17 cellular contexts compared by ENCODE assay signal in genomic region chr13:20430296-20430695, GRCh38.
DNase-seq lines count a peak whose midpoint lies in the region; ATAC-seq and TF ChIP-seq lines count a peak whose summit lies in the region.
"Had no signal": no experiment of that assay in that cellular context is flagged by ENCODE, and none has a peak within 500 bp of the region (broad histone marks: within the 10 kb centered on the region; RNA-seq: fewer than 3 reads in every experiment).

No MANE protein-coding gene starts in this region.

- WGBS in esophagus squamous epithelium, 2 donors: 90 to 93% methylated on average over 4 of the region's 4 CpGs
- WGBS in mesenchymal stem cell: 90% methylated on average over 4 of the region's 4 CpGs
- WGBS in aorta, 2 donors: 92 to 94% methylated on average over 4 of the region's 4 CpGs

- no peak overlapping the region for H3K9ac ChIP-seq in mesenchymal stem cell (ENCODE audit: low read length)

- H3K9me3 ChIP-seq in esophagus squamous epithelium (no peaks in the 10 kb centered on the region), mesenchymal stem cell (ENCODE audit: control insufficient read depth, low read length) (no peaks in the 10 kb centered on the region), aorta (ENCODE audit: control insufficient read depth, low read length) (no peaks in the 10 kb centered on the region)
- H3K9me3 ChIP-seq: HAP-1 had no signal

- no peak overlapping the region for H3K4me2 ChIP-seq in mesenchymal stem cell (ENCODE audit: low read length, poor library complexity, severe bottlenecking)

- H2BK5ac ChIP-seq in mesenchymal stem cell (ENCODE audit: low read depth, low read length, poor library complexity, severe bottlenecking): no peak overlapping the region

- no peak overlapping the region for H4K8ac ChIP-seq in mesenchymal stem cell (ENCODE audit: low read length)

- peak; percentile 27 for DNase-seq in Caki2 (ENCODE audit: low read depth)
- DNase-seq in RWPE1 (ENCODE audit: low spot score): no peak
- no peak for DNase-seq in esophagus squamous epithelium (lab: John Stamatoyannopoulos, UW)
- no peak for DNase-seq in mesenchymal stem cell
- DNase-seq in SK-N-DZ (ENCODE audit: low spot score): no peak
- no peak for DNase-seq in aorta
- no peak for DNase-seq in NCI-H2081 (lab: John Stamatoyannopoulos, UW)
- DNase-seq: Calu3; CD8-positive, alpha-beta memory T cell; HFFc6; Karpas-422; NCI-H1092 treated with DMSO at 0.1 percent for 48 hours; NCI-H1436; NCI-H187; NCI-H774; T-helper 1 cell had no signal

- H2AK5ac ChIP-seq in mesenchymal stem cell (ENCODE audit: low read length, severe bottlenecking): peak overlapping the region; percentile 78

- TF ChIP-seq CTCF in RWPE1 (conservative IDR thresholded peaks at IDR 0.05; ENCODE audit: low read depth) (no peak), esophagus squamous epithelium (IDR thresholded peaks at IDR 0.05) (no peak)

- H4K91ac ChIP-seq in mesenchymal stem cell (ENCODE audit: low read length): no peak overlapping the region

- no peak for TF ChIP-seq POLR2A in esophagus squamous epithelium (IDR thresholded peaks at IDR 0.05)

- H3K27ac ChIP-seq in RWPE1 (peak overlapping the region; percentile 95), esophagus squamous epithelium (peak overlapping the region; percentile 46 to 61 (median 58)), mesenchymal stem cell (ENCODE audit: low read length, poor library complexity, severe bottlenecking) (no peak overlapping the region), aorta (ENCODE audit: low read depth in 1 of 2, low read length in 2 of 2) (no peak overlapping the region)

- no peak overlapping the region for H3K4me3 ChIP-seq in esophagus squamous epithelium
- no peak overlapping the region for H3K4me3 ChIP-seq in mesenchymal stem cell (ENCODE audit: insufficient read depth in 1 of 2, low read depth in 1 of 2, low read length in 2 of 2)
- H3K4me3 ChIP-seq in aorta (ENCODE audit: low read length in 2 of 2): no peak overlapping the region
- H3K4me3 ChIP-seq: HAP-1 had no signal

- no peak overlapping the region for H2BK15ac ChIP-seq in mesenchymal stem cell (ENCODE audit: low read depth, poor library complexity, severe bottlenecking)

- ATAC-seq in aorta (ENCODE audit: low FRiP score): no peak

- POLR2A ChIA-PET in RWPE1 (lab: Yijun Ruan, JAX; ENCODE audit: low non-redundant PET): no interaction called here

- H3K36me3 ChIP-seq in esophagus squamous epithelium (peaks cover 0 to 25% (median 0%) of the 10 kb centered on the region in 3 donors), mesenchymal stem cell (ENCODE audit: control insufficient read depth in 1 of 2, insufficient read depth in 2 of 2, low read depth in 1 of 2, low read length in 2 of 2) (peaks cover 10 to 12% of the 10 kb centered on the region in 2 experiments), aorta (ENCODE audit: control insufficient read depth in 1 of 2, insufficient read depth in 2 of 2, low read length in 1 of 2) (peaks cover 0 to 2% of the 10 kb centered on the region in 2 donors)
- H3K36me3 ChIP-seq: HAP-1 had no signal

- no peak overlapping the region for H3K23ac ChIP-seq in mesenchymal stem cell (ENCODE audit: low read length in 2 of 2)

- H3K27me3 ChIP-seq in esophagus squamous epithelium: no peaks in the 10 kb centered on the region
- no peaks in the 10 kb centered on the region for H3K27me3 ChIP-seq in mesenchymal stem cell (ENCODE audit: control insufficient read depth in 1 of 2, insufficient read depth in 1 of 2, low read length in 2 of 2)
- no peaks in the 10 kb centered on the region for H3K27me3 ChIP-seq in aorta (ENCODE audit: control insufficient read depth in 1 of 2, insufficient read depth in 2 of 2, low read length in 1 of 2)

- H2BK12ac ChIP-seq in mesenchymal stem cell (ENCODE audit: low read length in 2 of 2): no peak overlapping the region

- H3K4me1 ChIP-seq in esophagus squamous epithelium (peaks cover 4 to 61% (median 28%) of the 10 kb centered on the region in 3 donors), mesenchymal stem cell (ENCODE audit: control insufficient read depth, insufficient read depth, low read depth, low read length) (peaks cover 12% of the 10 kb centered on the region), aorta (ENCODE audit: control insufficient read depth in 1 of 2, insufficient read depth in 2 of 2, low read length in 2 of 2) (no peaks in the 10 kb centered on the region)

- in situ Hi-C loops in Caki2 (cut with HindIII; ENCODE audit: low pct_unique_long_range_greater_than_20kb, low sequenced_read_pairs): no loop called here

- H3K4ac ChIP-seq in mesenchymal stem cell (ENCODE audit: low read depth in 1 of 2, low read length in 2 of 2): no peak overlapping the region

- intact Hi-C loops in esophagus squamous epithelium (cut with DNase I): no loop called here
- intact Hi-C loops in aorta (cut with DNase I): no loop called here

- H2BK120ac ChIP-seq in mesenchymal stem cell (ENCODE audit: low read depth, low read length): no peak overlapping the region

- CTCF ChIA-PET in RWPE1 (lab: Yijun Ruan, JAX): no interaction called here

- H3K18ac ChIP-seq in mesenchymal stem cell (ENCODE audit: low read depth in 1 of 2, low read length in 2 of 2): no peak overlapping the region

- H3K79me1 ChIP-seq in mesenchymal stem cell (replicated peaks; ENCODE audit: low read length, poor library complexity, severe bottlenecking): no peaks in the 10 kb centered on the region

- H3K14ac ChIP-seq in mesenchymal stem cell (ENCODE audit: low read length in 2 of 2): no peak overlapping the region

- no peak overlapping the region for H2AFZ ChIP-seq in mesenchymal stem cell (ENCODE audit: low read depth, low read length)

Comparison
In these comparisons a context has a peak if more than half of its experiments do, and no peak if none do; other contexts are left out.
1. H3K27ac ChIP-seq: peak in RWPE1 (single experiment) and esophagus squamous epithelium (4 of 4); none in mesenchymal stem cell (single experiment) and aorta (0 of 2).